11 cellular contexts compared by ENCODE assay signal in genomic region chr6:156783958-156784357, GRCh38. TPM values are rescaled to one million over a fixed set of nuclear protein-coding genes. Genes with fewer than 3 reads are reported as not detected.
DNase-seq lines count a peak whose midpoint lies in the region; ATAC-seq and TF ChIP-seq lines count a peak whose summit lies in the region.
"Had no signal": no experiment of that assay in that cellular context is flagged by ENCODE, and none has a peak within 500 bp of the region (broad histone marks: within the 10 kb centered on the region; RNA-seq: fewer than 3 reads in every experiment).

No MANE protein-coding gene starts in this region.

- ATAC-seq in heart right ventricle (no peak), Right ventricle myocardium inferior (no peak), GM19397 (IDR thresholded peaks at IDR 0.05; ENCODE audit: unreplicated experiment) (no peak)
- no peak for ATAC-seq in naive thymus-derived CD4-positive, alpha-beta T cell

- TF ChIP-seq CTCF in heart right ventricle (IDR thresholded peaks at IDR 0.05) (no peak), brain (conservative IDR thresholded peaks at IDR 0.05) (no peak), vagina (IDR thresholded peaks at IDR 0.05) (no peak)

- H3K9me3 ChIP-seq in heart right ventricle (no peaks in the 10 kb centered on the region), vagina (no peaks in the 10 kb centered on the region)
- H3K9me3 ChIP-seq in naive thymus-derived CD4-positive, alpha-beta T cell (ENCODE audit: control insufficient read depth in 2 of 3, low read length in 3 of 3), result no peaks in the 10 kb centered on the region

- CTCF ChIA-PET in naive thymus-derived CD4-positive, alpha-beta T cell (lab: Charles Lee), result no interaction called here

- H3K4me3 ChIP-seq in heart right ventricle (peak overlapping the region in 5 of 10 donors; percentile 1 to 81 (median 73)), vagina (no peak overlapping the region)
- no peak overlapping the region for H3K4me3 ChIP-seq in naive thymus-derived CD4-positive, alpha-beta T cell (ENCODE audit: low read length)

- no peaks in the 10 kb centered on the region for H3K9me3 Mint-ChIP-seq in brain
- no peaks in the 10 kb centered on the region for H3K9me3 Mint-ChIP-seq in naive thymus-derived CD4-positive, alpha-beta T cell

- POLR2A ChIA-PET in naive thymus-derived CD4-positive, alpha-beta T cell (lab: Charles Lee), result interaction anchor here (1.0 kb wide), 1 partner anchor 41 kb away, joined by 3 read pairs; no protein-coding TSS in a partner anchor

- H3K36me3 Mint-ChIP-seq in brain, result peaks cover 14% of the 10 kb centered on the region
- peaks cover 0 to 17% (median 4%) of the 10 kb centered on the region in 5 donors for H3K36me3 Mint-ChIP-seq in naive thymus-derived CD4-positive, alpha-beta T cell

- H3K36me3 ChIP-seq in heart right ventricle (peaks cover 0 to 13% (median 0%) of the 10 kb centered on the region in 9 donors), vagina (no peaks in the 10 kb centered on the region)
- no peaks in the 10 kb centered on the region for H3K36me3 ChIP-seq in naive thymus-derived CD4-positive, alpha-beta T cell (ENCODE audit: control insufficient read depth in 2 of 3, insufficient read depth in 3 of 3, low read length in 3 of 3)

- peaks cover 11% of the 10 kb centered on the region for H3K27me3 Mint-ChIP-seq in brain
- no peaks in the 10 kb centered on the region for H3K27me3 Mint-ChIP-seq in naive thymus-derived CD4-positive, alpha-beta T cell

- H3K4me1 Mint-ChIP-seq in brain, result peaks cover 84% of the 10 kb centered on the region
- peaks cover 48 to 79% (median 71%) of the 10 kb centered on the region in 7 donors for H3K4me1 Mint-ChIP-seq in naive thymus-derived CD4-positive, alpha-beta T cell

- TF ChIP-seq POLR2A in vagina (IDR thresholded peaks at IDR 0.05), result no peak

- DNase-seq in heart right ventricle (no peak), Right ventricle myocardium inferior (ENCODE audit: missing footprints) (no peak), vagina (ENCODE audit: extremely low spot score in 2 of 2) (no peak), A172 (ENCODE audit: low spot score) (no peak)
- no peak for DNase-seq in naive thymus-derived CD4-positive, alpha-beta T cell
- DNase-seq in activated CD4-positive, CD25-positive, alpha-beta regulatory T cell treated with anti-CD3 and anti-CD28 coated beads, Interleukin-2, amount 50 U/mL, for 72 hours, result no peak
- DNase-seq: AML-193; NCI-H1694 treated with DMSO at 0.1 percent for 48 hours; stimulated activated CD4-positive, alpha-beta T cell treated with anti-CD3 and anti-CD28 coated beads, Interleukin-1b, Interleukin-23, amount 100 ng/mL, for 48 hours had no signal

- 42 to 59% methylated on average over 6 of the region's 6 CpGs for WGBS in heart right ventricle, 2 donors

- H3K27ac ChIP-seq in heart right ventricle (peak overlapping the region in 8 of 10 donors; percentile 10 to 99 (median 94)), vagina (peak overlapping the region; percentile 99)
- H3K27ac ChIP-seq in naive thymus-derived CD4-positive, alpha-beta T cell (ENCODE audit: low read depth, low read length), result no peak overlapping the region

- no peaks in the 10 kb centered on the region for H3K27me3 ChIP-seq in heart right ventricle
- no peaks in the 10 kb centered on the region for H3K27me3 ChIP-seq in naive thymus-derived CD4-positive, alpha-beta T cell (ENCODE audit: control insufficient read depth in 2 of 2, insufficient read depth in 2 of 2, low read length in 2 of 2)
- no peaks in the 10 kb centered on the region for H3K27me3 ChIP-seq in vagina

- H3K27ac Mint-ChIP-seq in brain, result peak overlapping the region in 4 of 5 experiments; percentile 45 to 99 (median 84)
- H3K27ac Mint-ChIP-seq in naive thymus-derived CD4-positive, alpha-beta T cell, result peak overlapping the region in 4 of 9 donors; percentile 17 to 94 (median 46)

- peak overlapping the region; percentile 91 to 96 (median 92) for H3K4me3 Mint-ChIP-seq in brain
- peak overlapping the region; percentile 31 to 93 (median 78) for H3K4me3 Mint-ChIP-seq in naive thymus-derived CD4-positive, alpha-beta T cell

- H3K4me1 ChIP-seq in heart right ventricle (peaks cover 7 to 80% (median 75%) of the 10 kb centered on the region in 9 donors), vagina (peaks cover 83% of the 10 kb centered on the region)
- H3K4me1 ChIP-seq in naive thymus-derived CD4-positive, alpha-beta T cell (ENCODE audit: control insufficient read depth in 2 of 2, insufficient read depth in 2 of 2, low read length in 2 of 2), result peaks cover 31 to 36% of the 10 kb centered on the region in 2 donors

- intact Hi-C loops in heart right ventricle (cut with DNase I), result loop anchor here in 8 of 10 donors (5.0 to 10.0 kb wide), 9 partner anchors 63 to 401 kb away; no protein-coding TSS in a partner anchor
- intact Hi-C loops in Right ventricle myocardium inferior (cut with DNase I), result loop anchor here (2.0 to 5.0 kb wide), 2 partner anchors 171 to 403 kb away; no protein-coding TSS in a partner anchor
- intact Hi-C loops in naive thymus-derived CD4-positive, alpha-beta T cell (cut with micrococcal nuclease), result loop anchor here (5.0 kb wide), 4 partner anchors 73 to 438 kb away; no protein-coding TSS in a partner anchor
- intact Hi-C loops in vagina (cut with DNase I), result no loop called here

RNA-seq across cellular contexts. Expression of gene ARID1B, which starts 6.8 kb away (rescaled TPM):
- 10 to 100 TPM; 39.0 to 63.2 (median 53.0) TPM for total RNA-seq in heart right ventricle
- 10 to 100 TPM; 11.2 to 14.5 TPM for polyA plus RNA-seq in heart right ventricle
- 46.4 TPM for total RNA-seq in Right ventricle myocardium inferior
- polyA plus RNA-seq in brain (ENCODE audit: insufficient read depth, low read depth, low replicate concordance), result 35.6 TPM
- 100 to 1,000 TPM in 4 of 5 experiments, 10 to 100 TPM in 1; 88.8 to 164 (median 141) TPM for total RNA-seq in naive thymus-derived CD4-positive, alpha-beta T cell
- 10 to 100 TPM; 17.5 to 21.0 TPM for polyA plus RNA-seq in naive thymus-derived CD4-positive, alpha-beta T cell
- 141 TPM for total RNA-seq in vagina
- total RNA-seq in A172 (2014; rRNA removed; shearing (Covaris generic)), result 13.8 and 14.4 TPM in 2 replicates
